Comparison of ENCODE assay signal across 1 cellular context in genomic region chr9:130991227-130992058, GRCh38.
TF ChIP-seq lines count a peak whose summit lies in the region.

No MANE protein-coding gene starts in this region.

TF ChIP-seq in SK-N-SH treated with all-trans-retinoic acid at 6 μM for 48 hours, 23 proteins besides CTCF, POLR2A, EP300 and RAD21 (continued from another document):
- TF ChIP-seq, protein P1, sequence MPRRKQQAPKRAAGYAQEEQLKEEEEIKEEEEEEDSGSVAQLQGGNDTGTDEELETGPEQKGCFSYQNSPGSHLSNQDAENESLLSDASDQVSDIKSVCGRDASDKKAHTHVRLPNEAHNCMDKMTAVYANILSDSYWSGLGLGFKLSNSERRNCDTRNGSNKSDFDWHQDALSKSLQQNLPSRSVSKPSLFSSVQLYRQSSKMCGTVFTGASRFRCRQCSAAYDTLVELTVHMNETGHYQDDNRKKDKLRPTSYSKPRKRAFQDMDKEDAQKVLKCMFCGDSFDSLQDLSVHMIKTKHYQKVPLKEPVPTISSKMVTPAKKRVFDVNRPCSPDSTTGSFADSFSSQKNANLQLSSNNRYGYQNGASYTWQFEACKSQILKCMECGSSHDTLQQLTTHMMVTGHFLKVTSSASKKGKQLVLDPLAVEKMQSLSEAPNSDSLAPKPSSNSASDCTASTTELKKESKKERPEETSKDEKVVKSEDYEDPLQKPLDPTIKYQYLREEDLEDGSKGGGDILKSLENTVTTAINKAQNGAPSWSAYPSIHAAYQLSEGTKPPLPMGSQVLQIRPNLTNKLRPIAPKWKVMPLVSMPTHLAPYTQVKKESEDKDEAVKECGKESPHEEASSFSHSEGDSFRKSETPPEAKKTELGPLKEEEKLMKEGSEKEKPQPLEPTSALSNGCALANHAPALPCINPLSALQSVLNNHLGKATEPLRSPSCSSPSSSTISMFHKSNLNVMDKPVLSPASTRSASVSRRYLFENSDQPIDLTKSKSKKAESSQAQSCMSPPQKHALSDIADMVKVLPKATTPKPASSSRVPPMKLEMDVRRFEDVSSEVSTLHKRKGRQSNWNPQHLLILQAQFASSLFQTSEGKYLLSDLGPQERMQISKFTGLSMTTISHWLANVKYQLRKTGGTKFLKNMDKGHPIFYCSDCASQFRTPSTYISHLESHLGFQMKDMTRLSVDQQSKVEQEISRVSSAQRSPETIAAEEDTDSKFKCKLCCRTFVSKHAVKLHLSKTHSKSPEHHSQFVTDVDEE (CRISPR knock-in tag; IDR thresholded peaks at IDR 0.05), result no peak
- TF ChIP-seq TCF4 (CRISPR knock-in tag; IDR thresholded peaks at IDR 0.05; ENCODE audit: borderline replicate concordance) (no peak), TOX (CRISPR knock-in tag; IDR thresholded peaks at IDR 0.05; ENCODE audit: borderline replicate concordance) (no peak), ZFP30 (CRISPR knock-in tag; IDR thresholded peaks at IDR 0.05) (no peak), OSR1 (CRISPR knock-in tag; IDR thresholded peaks at IDR 0.05) (no peak), ESRRG (CRISPR knock-in tag; IDR thresholded peaks at IDR 0.05) (no peak), RARB (CRISPR knock-in tag; IDR thresholded peaks at IDR 0.05) (no peak), ARNTL (CRISPR knock-in tag; IDR thresholded peaks at IDR 0.05; ENCODE audit: borderline replicate concordance, low read depth) (no peak), CSDC2 (CRISPR knock-in tag; IDR thresholded peaks at IDR 0.05) (no peak), CSRNP3 (CRISPR knock-in tag; IDR thresholded peaks at IDR 0.05) (no peak), ZNF70 (CRISPR knock-in tag; IDR thresholded peaks at IDR 0.05) (no peak)
